Comparison of ENCODE assay signal across 19 cellular contexts in the genomic region with DNA sequence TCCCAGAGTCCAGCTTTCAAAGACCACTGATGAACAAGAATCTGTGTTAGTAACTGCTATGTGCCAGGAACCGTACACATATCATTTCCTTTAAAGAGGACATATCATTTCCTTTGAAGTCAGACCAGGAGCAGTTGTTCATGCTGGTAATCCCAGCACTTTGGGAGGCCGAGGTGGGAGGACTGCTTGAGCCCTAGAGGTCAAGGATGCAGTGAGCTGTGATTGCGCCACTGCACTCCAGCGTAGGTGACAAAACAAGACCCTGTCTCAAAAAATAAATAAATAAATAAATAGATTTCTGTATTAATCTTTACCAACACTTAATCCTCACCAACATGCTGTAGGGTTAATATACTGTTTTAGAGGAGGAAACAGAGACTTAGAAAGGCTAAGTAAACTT. TPM values are rescaled to one million over a fixed set of nuclear protein-coding genes. Genes with fewer than 3 reads are reported as not detected.
DNase-seq lines count a peak whose midpoint lies in the region; ATAC-seq, FAIRE-seq and TF ChIP-seq lines count a peak whose summit lies in the region.
"Had no signal": no experiment of that assay in that cellular context is flagged by ENCODE, and none has a peak within 500 bp of the region (broad histone marks: within the 10 kb centered on the region; RNA-seq: fewer than 3 reads in every experiment).

No MANE protein-coding gene starts in this region.

- H3K27me3 ChIP-seq in HepG2 (ENCODE audit: control insufficient read depth in 1 of 2, insufficient read depth in 2 of 2, low read length in 2 of 2), result no peaks in the 10 kb centered on the region; a peak in 1 of 5 replicates
- no peaks in the 10 kb centered on the region for H3K27me3 ChIP-seq in right lobe of liver
- H3K27me3 ChIP-seq in MM.1S (replicated peaks; ENCODE audit: insufficient read depth, low read length), result no peaks in the 10 kb centered on the region
- no peaks in the 10 kb centered on the region for H3K27me3 ChIP-seq in Panc1 (ENCODE audit: control insufficient read depth, insufficient read depth, low read length)
- H3K27me3 ChIP-seq in trophoblast cell (ENCODE audit: insufficient read depth, low read length), result no peaks in the 10 kb centered on the region
- no peaks in the 10 kb centered on the region for H3K27me3 ChIP-seq in upper lobe of left lung

- TF ChIP-seq POLR2A in HepG2 (IDR thresholded peaks at IDR 0.05; ENCODE audit: insufficient read depth in 1 of 2, low read depth in 2 of 2, low read length in 2 of 2) (no peak), right lobe of liver (IDR thresholded peaks at IDR 0.05) (no peak), upper lobe of left lung (IDR thresholded peaks at IDR 0.05) (no peak)

- no peak overlapping the region for H3K23ac ChIP-seq in trophoblast cell (ENCODE audit: low read length)

- no peak for DNase-seq in HepG2 (ENCODE audit: low spot score)
- DNase-seq in right lobe of liver, result no peak
- no peak for DNase-seq in MM.1S
- DNase-seq in Panc1 (ENCODE audit: low read depth, low spot score), result no peak
- DNase-seq in trophoblast cell, result no peak
- no peak for DNase-seq in upper lobe of left lung
- no peak for DNase-seq in activated CD4-positive, alpha-beta T cell treated with anti-CD3 and anti-CD28 coated beads, Interleukin-2, amount 50 U/mL, for 4 hours
- DNase-seq: C1 segment of cervical spinal cord; CD4-positive, alpha-beta T cell; DMS153; DMS79 treated with DMSO at 0.1 percent for 48 hours; GDM1; GM23248 had no signal

- H2BK12ac ChIP-seq in trophoblast cell (ENCODE audit: low read length), result peak overlapping the region; percentile 5

- H3K9me3 ChIP-seq in HepG2 (ENCODE audit: low read length), result no peaks in the 10 kb centered on the region
- no peaks in the 10 kb centered on the region for H3K9me3 ChIP-seq in right lobe of liver
- no peaks in the 10 kb centered on the region for H3K9me3 ChIP-seq in MM.1S (replicated peaks; ENCODE audit: insufficient read depth, low read length)
- H3K9me3 ChIP-seq in Panc1 (ENCODE audit: control insufficient read depth, insufficient read depth, low read depth, low read length), result no peaks in the 10 kb centered on the region
- H3K9me3 ChIP-seq in trophoblast cell (ENCODE audit: insufficient read depth, low read depth, low read length), result peaks cover 3% of the 10 kb centered on the region
- H3K9me3 ChIP-seq in upper lobe of left lung, result no peaks in the 10 kb centered on the region

- in situ Hi-C loops in HepG2 (cut with HindIII; ENCODE audit: extremely low pct_ligation_motif_present, low pct_unique_long_range_greater_than_20kb), result no loop called here
- in situ Hi-C loops in Panc1 (cut with HindIII; ENCODE audit: low pct_unique_long_range_greater_than_20kb, low sequenced_read_pairs), result no loop called here

- intact Hi-C loops in HepG2 (cut with micrococcal nuclease; ENCODE audit: unreplicated experiment) (no loop called here), right lobe of liver (cut with DNase I) (no loop called here), Panc1 (cut with micrococcal nuclease; ENCODE audit: unreplicated experiment) (no loop called here)

- no peaks in the 10 kb centered on the region for H3K9me2 ChIP-seq in MM.1S (replicated peaks; ENCODE audit: insufficient read depth, low read length)

- H4K8ac ChIP-seq in trophoblast cell (ENCODE audit: low read depth, low read length), result no peak overlapping the region

- H3K4me2 ChIP-seq in HepG2 (ENCODE audit: low read depth, low read length), result peak overlapping the region; percentile 20; the same call in 1 of the 2 replicates
- H3K4me2 ChIP-seq in MM.1S (ENCODE audit: low read depth, low read length), result peak overlapping the region; percentile 63
- H3K4me2 ChIP-seq in trophoblast cell (ENCODE audit: low read length), result no peak overlapping the region

- H3K36me3 ChIP-seq in HepG2 (replicated peaks in 1 of 2; ENCODE audit: control insufficient read depth in 1 of 2, insufficient read depth in 2 of 2, low read length in 2 of 2) (no peaks in the 10 kb centered on the region), right lobe of liver (no peaks in the 10 kb centered on the region), MM.1S (replicated peaks; ENCODE audit: insufficient read depth, low read length) (no peaks in the 10 kb centered on the region), Panc1 (ENCODE audit: control insufficient read depth, insufficient read depth, low read length) (no peaks in the 10 kb centered on the region), trophoblast cell (ENCODE audit: control insufficient read depth in 1 of 2, insufficient read depth in 2 of 2, low read length in 2 of 2) (peaks cover 0 to 2% of the 10 kb centered on the region in 2 experiments), upper lobe of left lung (no peaks in the 10 kb centered on the region)

- H4K20me1 ChIP-seq in HepG2 (ENCODE audit: insufficient read depth, low read length), result no peaks in the 10 kb centered on the region
- no peaks in the 10 kb centered on the region for H4K20me1 ChIP-seq in MM.1S (ENCODE audit: insufficient read depth, low read length)

- no peak overlapping the region for H3K18ac ChIP-seq in trophoblast cell (ENCODE audit: low read length)

- no peak overlapping the region for H4K91ac ChIP-seq in trophoblast cell (ENCODE audit: low read depth, low read length)

- no peak overlapping the region for H2BK120ac ChIP-seq in trophoblast cell (ENCODE audit: insufficient read depth, low read length, poor library complexity)

- no peak overlapping the region for H3K14ac ChIP-seq in trophoblast cell (ENCODE audit: low read length)

- H3K9ac ChIP-seq in HepG2 (ENCODE audit: insufficient read depth, low read depth, low read length) (no peak overlapping the region), MM.1S (ENCODE audit: low read length) (peak overlapping the region; percentile 45; the same call in 1 of the 2 replicates), trophoblast cell (ENCODE audit: low read length) (no peak overlapping the region)
- H3K9ac ChIP-seq: GM23248 had no signal

- CTCF ChIA-PET in HepG2 (lab: Yijun Ruan, JAX; ENCODE audit: low intra/inter-chr PET ratio, low total read pairs) (no interaction called here), Panc1 (lab: Charles Lee) (no interaction called here)

- H3K4me1 ChIP-seq in HepG2 (ENCODE audit: insufficient read depth, low read length) (peaks cover 65% of the 10 kb centered on the region), right lobe of liver (peaks cover 0 to 31% (median 8%) of the 10 kb centered on the region in 4 donors), MM.1S (ENCODE audit: low read length) (peaks cover 39% of the 10 kb centered on the region), Panc1 (ENCODE audit: control insufficient read depth, insufficient read depth, low read length) (peaks cover 13% of the 10 kb centered on the region), trophoblast cell (ENCODE audit: control insufficient read depth in 1 of 2, insufficient read depth in 2 of 2, low read length in 2 of 2) (peaks cover 0 to 11% of the 10 kb centered on the region in 2 experiments), upper lobe of left lung (peaks cover 5 to 14% (median 10%) of the 10 kb centered on the region in 4 donors)

- no peaks in the 10 kb centered on the region for H3K79me2 ChIP-seq in HepG2 (ENCODE audit: insufficient read depth, low read length)
- H3K79me2 ChIP-seq in MM.1S (ENCODE audit: low read length), result no peaks in the 10 kb centered on the region
- no peaks in the 10 kb centered on the region for H3K79me2 ChIP-seq in trophoblast cell (ENCODE audit: control insufficient read depth, insufficient read depth, low read length, poor library complexity)

- no peak overlapping the region for H4K12ac ChIP-seq in trophoblast cell (ENCODE audit: low read depth, low read length)

- FAIRE-seq in HepG2 (lab: Jason Lieb, UNC), result no peak
- FAIRE-seq: A204.1, GM12892, H54 had no signal

- no peak overlapping the region for H3K4ac ChIP-seq in trophoblast cell (ENCODE audit: low read depth, low read length)

- peaks cover 23% of the 10 kb centered on the region for H3F3A ChIP-seq in MM.1S (ENCODE audit: insufficient read depth, low read length)

- ATAC-seq in HepG2 (no peak), right lobe of liver (no peak), Panc1 (no peak), HG03354 (IDR thresholded peaks at IDR 0.05; ENCODE audit: poor library complexity, severe bottlenecking, unreplicated experiment) (no peak), upper lobe of left lung (ENCODE audit: low FRiP score in 2 of 2) (no peak)
- ATAC-seq: HCT116 had no signal

- 29% methylated on average over 4 of the region's 4 CpGs for WGBS in HepG2 (ENCODE audit: low lambda C conversion rate)
- WGBS in right lobe of liver (ENCODE audit: insufficient coverage, low coverage, low lambda C conversion rate, missing lambda C conversion rate), result 67% methylated on average over 2 of the region's 4 CpGs
- WGBS in trophoblast cell (ENCODE audit: extremely low coverage, insufficient coverage, insufficient read length), result no CpG with 5 or more reads among the region's 4 CpGs
- 89% methylated on average over 4 of the region's 4 CpGs for WGBS in upper lobe of left lung, 2 donors

- TF ChIP-seq RAD21 in HepG2 (CRISPR knock-in tag; IDR thresholded peaks at IDR 0.05), result no peak

- H3K27ac ChIP-seq in HepG2 (ENCODE audit: extremely low read length, insufficient read depth, low read length) (no peak overlapping the region), right lobe of liver (no peak overlapping the region), MM.1S (ENCODE audit: low read length) (peak overlapping the region; percentile 66; the same call in 1 of the 2 replicates), Panc1 (ENCODE audit: low read length) (peak overlapping the region; percentile 57; the same call in 1 of the 2 replicates), trophoblast cell (ENCODE audit: low read depth, low read length) (no peak overlapping the region), upper lobe of left lung (no peak overlapping the region)
- H3K27ac ChIP-seq: GM23248, HL-60 had no signal

- H2BK5ac ChIP-seq in trophoblast cell (ENCODE audit: low read depth, low read length, poor library complexity), result no peak overlapping the region

- H2AK5ac ChIP-seq in trophoblast cell (ENCODE audit: low read length), result no peak overlapping the region

- POLR2A ChIA-PET in HepG2 (lab: Yijun Ruan, JAX), result interaction anchor here (0.7 to 2.5 kb wide), 3 partner anchors 23 to 283 kb away, joined by 3 to 10 read pairs (median 3); partner anchors contain the start of gene CDV3
- POLR2A ChIA-PET in Panc1 (lab: Charles Lee), result interaction anchor here (0.6 kb wide), 1 partner anchor 12 kb away, joined by 5 read pairs; no protein-coding TSS in a partner anchor

- no TSS peak for BruUV-seq in HepG2 (replicated peaks; lab: Mats Ljungman, UMichigan)
- no TSS peak for BruUV-seq in Panc1 (replicated peaks; lab: Mats Ljungman, UMichigan)

- H3K4me3 ChIP-seq in HepG2 (replicated peaks in 1 of 3; ENCODE audit: insufficient read depth in 1 of 3, low read depth in 2 of 3, low read length in 3 of 3) (no peak overlapping the region), right lobe of liver (no peak overlapping the region), MM.1S (ENCODE audit: low read length) (0 out of 2 replicates have a peak overlapping the region, but pooled peaks have one; percentile 7), Panc1 (ENCODE audit: low read depth in 2 of 2, low read length in 2 of 2) (no peak overlapping the region), trophoblast cell (ENCODE audit: low read depth, low read length) (no peak overlapping the region), upper lobe of left lung (no peak overlapping the region)
- H3K4me3 ChIP-seq: GM23248 had no signal

- no peak for TF ChIP-seq EP300 in HepG2 (IDR thresholded peaks at IDR 0.05; ENCODE audit: low read depth in 2 of 2, low read length in 2 of 2)
- no peak for TF ChIP-seq EP300 in HepG2 (CRISPR knock-in tag; IDR thresholded peaks at IDR 0.05; ENCODE audit: borderline replicate concordance)
- no peak for TF ChIP-seq EP300 in upper lobe of left lung (IDR thresholded peaks at IDR 0.05)

- peaks cover 8% of the 10 kb centered on the region for H3K79me1 ChIP-seq in trophoblast cell (ENCODE audit: low read length)

- H2AFZ ChIP-seq in HepG2 (ENCODE audit: low read length) (no peak overlapping the region), MM.1S (ENCODE audit: low read length) (peak overlapping the region; percentile 30; the same call in 1 of the 2 replicates), trophoblast cell (ENCODE audit: insufficient read depth, low read length, poor library complexity) (no peak overlapping the region)
- H2AFZ ChIP-seq: GM23248 had no signal

- TF ChIP-seq CTCF in HepG2 (CRISPR knock-in tag; IDR thresholded peaks at IDR 0.05) (no peak), right lobe of liver (IDR thresholded peaks at IDR 0.05) (no peak), MM.1S (IDR thresholded peaks at IDR 0.05; ENCODE audit: low read length) (no peak), Panc1 (IDR thresholded peaks at IDR 0.05) (no peak), upper lobe of left lung (IDR thresholded peaks at IDR 0.05) (no peak)

RNA-seq across cellular contexts. Expression of gene CDV3, which starts 23.9 kb away (rescaled TPM):
- total RNA-seq in HepG2 (2016; rRNA removed; fragmentation: Illumina TruSeq; extraction: Trizol), result 145 and 190 TPM in 2 replicates
- 29.7 and 31.6 TPM in 2 replicates for total RNA-seq in HepG2 (2016; cell fraction: cytosol; rRNA removed; fragmentation: Illumina TruSeq; extraction: Trizol; ENCODE audit: low read depth)
- 140 and 167 TPM in 2 replicates for total RNA-seq in HepG2 (2016; cell fraction: insoluble cytoplasmic fraction; rRNA removed; fragmentation: Illumina TruSeq; extraction: Trizol)
- 96.9 and 108 TPM in 2 replicates for total RNA-seq in HepG2 (2016; cell fraction: membrane; rRNA removed; fragmentation: Illumina TruSeq; extraction: Trizol)
- total RNA-seq in HepG2 (2016; cell fraction: nucleus; rRNA removed; fragmentation: Illumina TruSeq; extraction: Trizol), result 70.3 and 72.0 TPM in 2 replicates
- polyA plus RNA-seq in HepG2 (2011; rRNA removed), result 44.9 and 46.6 TPM in 2 replicates
- polyA plus RNA-seq in HepG2 (2011; cell fraction: cytosol; rRNA removed), result 20.0 and 35.2 TPM in 2 replicates
- 11.8 and 17.9 TPM in 2 replicates for polyA plus RNA-seq in HepG2 (2011; cell fraction: nucleus; rRNA removed)
- polyA plus RNA-seq in HepG2 (2012), result 98.7 and 98.9 TPM in 2 replicates
- polyA plus RNA-seq in HepG2 (2016; cell fraction: cytosol; fragmentation: Illumina TruSeq; extraction: Trizol; ENCODE audit: low read depth), result 29.7 and 32.6 TPM in 2 replicates
- polyA plus RNA-seq in HepG2 (2016; cell fraction: insoluble cytoplasmic fraction; fragmentation: Illumina TruSeq; extraction: Trizol; ENCODE audit: low read depth), result 154 TPM in 2 replicates
- polyA plus RNA-seq in HepG2 (2016; cell fraction: membrane; fragmentation: Illumina TruSeq; extraction: Trizol; ENCODE audit: low read depth), result 62.3 and 67.4 TPM in 2 replicates
- polyA plus RNA-seq in HepG2 (2016; cell fraction: nucleus; fragmentation: Illumina TruSeq; extraction: Trizol; ENCODE audit: insufficient read depth, low read depth), result 72.4 and 78.4 TPM in 2 replicates
- polyA minus RNA-seq in HepG2 (2011; rRNA and poly(A)+ RNA removed; ENCODE audit: low replicate concordance), result 25.2 and 41.8 TPM in 2 replicates
- 46.6 and 59.2 TPM in 2 replicates for polyA minus RNA-seq in HepG2 (2011; cell fraction: cytosol; rRNA and poly(A)+ RNA removed)
- 35.8 and 50.4 TPM in 2 replicates for polyA minus RNA-seq in HepG2 (2011; cell fraction: nucleus; rRNA and poly(A)+ RNA removed)
- total RNA-seq in right lobe of liver, result 100 to 1,000 TPM in 1 of 6 experiments, 10 to 100 TPM in 5; 61.3 to 104 (median 81.3) TPM
- 506 TPM for total RNA-seq in Panc1 (2021; ENCODE audit: unreplicated experiment)
- 291 TPM for polyA plus RNA-seq in Panc1 (2012; ENCODE audit: insufficient read length)
- 165 and 171 TPM in 2 replicates for polyA plus RNA-seq in trophoblast cell (2013)
- total RNA-seq in upper lobe of left lung, result 100 to 1,000 TPM in 4 of 6 donors, 10 to 100 TPM in 2; 58.3 to 181 (median 161) TPM

Comparison
In these comparisons a context has a peak if more than half of its experiments do, and no peak if none do; other contexts are left out.
1. H3K27ac ChIP-seq: peak in MM.1S (single experiment) and Panc1 (single experiment); none in HepG2 (single experiment), right lobe of liver (0 of 3), trophoblast cell (single experiment) and upper lobe of left lung (0 of 4).